ENCODE assay signal across 17 cellular contexts in genomic region chr1:41151846-41152245, GRCh38.
DNase-seq lines count a peak whose midpoint lies in the region; ATAC-seq and TF ChIP-seq lines count a peak whose summit lies in the region.
"Had no signal": no experiment of that assay in that cellular context is flagged by ENCODE, and none has a peak within 500 bp of the region (broad histone marks: within the 10 kb centered on the region; RNA-seq: fewer than 3 reads in every experiment).

No MANE protein-coding gene starts in this region.

- H3K9me3 ChIP-seq in left lung (no peaks in the 10 kb centered on the region), skeletal muscle tissue (ENCODE audit: control insufficient read depth in 3 of 3, low read length in 3 of 3) (no peaks in the 10 kb centered on the region)

- H3K36me3 ChIP-seq in brain microvascular endothelial cell (replicated peaks) (no peaks in the 10 kb centered on the region), left lung (peaks cover 0 to 10% of the 10 kb centered on the region in 2 donors), skeletal muscle tissue (ENCODE audit: control insufficient read depth in 3 of 3, insufficient read depth in 3 of 3, low read length in 3 of 3) (peaks cover 0 to 10% (median 2%) of the 10 kb centered on the region in 3 donors)
- H3K36me3 ChIP-seq: neural progenitor cell had no signal

- in situ Hi-C loops in brain microvascular endothelial cell (cut with HindIII; ENCODE audit: low pct_ligation_motif_present, low sequenced_read_pairs), result no loop called here

- no peak overlapping the region for H3K4me3 ChIP-seq in brain microvascular endothelial cell (ENCODE audit: low read depth, low read length)
- H3K4me3 ChIP-seq in left lung, result no peak overlapping the region
- no peak overlapping the region for H3K4me3 ChIP-seq in skeletal muscle tissue (ENCODE audit: low read length in 3 of 3)
- H3K4me3 ChIP-seq: GM12878, neural progenitor cell had no signal

- TF ChIP-seq CTCF in brain microvascular endothelial cell (IDR thresholded peaks at IDR 0.05; ENCODE audit: low read depth, low read length, missing control alignments) (no peak), left lung (IDR thresholded peaks at IDR 0.05) (no peak)

- DNase-seq in GM03348 (ENCODE audit: low spot score) (peak; percentile 21), brain microvascular endothelial cell (no peak), left lung (no peak), dermis blood vessel endothelial cell (no peak), NCI-H146 (lab: John Stamatoyannopoulos, UW) (no peak)
- DNase-seq: activated naive CD8-positive, alpha-beta T cell treated with anti-CD3 and anti-CD28 coated beads for 36 hours; C1 segment of cervical spinal cord; DND-41; effector CD4-positive, alpha-beta T cell; NCI-H1105; NCI-H2227 treated with DMSO at 0.1 percent for 48 hours had no signal

- H3K27me3 ChIP-seq in brain microvascular endothelial cell (replicated peaks) (no peaks in the 10 kb centered on the region), left lung (no peaks in the 10 kb centered on the region), skeletal muscle tissue (ENCODE audit: control insufficient read depth in 3 of 3, insufficient read depth in 3 of 3, low read length in 3 of 3) (no peaks in the 10 kb centered on the region)
- H3K27me3 ChIP-seq: neural progenitor cell had no signal

- intact Hi-C loops in left lung (cut with DNase I), result no loop called here

- no peak overlapping the region for H3K9ac ChIP-seq in skeletal muscle tissue (ENCODE audit: low read depth in 1 of 3, low read length in 3 of 3)
- H3K9ac ChIP-seq: neural progenitor cell had no signal

- H3K27ac ChIP-seq in brain microvascular endothelial cell (peak overlapping the region; percentile 92), left lung (peak overlapping the region in 1 of 2 donors; percentile 15), skeletal muscle tissue (ENCODE audit: low read depth, low read length) (peak overlapping the region; percentile 61)
- H3K27ac ChIP-seq: neural progenitor cell had no signal

- ATAC-seq in left lung (peak; percentile 16), GM18511 (IDR thresholded peaks at IDR 0.05; ENCODE audit: unreplicated experiment) (no peak), GM19324 (IDR thresholded peaks at IDR 0.05; ENCODE audit: low FRiP score, unreplicated experiment) (no peak)
- ATAC-seq: activated CD4-positive, CD25-positive, alpha-beta regulatory T cell treated with anti-CD3 and anti-CD28 coated beads, Interleukin-2, amount 50 U/mL, for 24 hours; GM12878 had no signal

- H3K4me1 ChIP-seq in left lung (peaks cover 7 to 8% of the 10 kb centered on the region in 2 donors), skeletal muscle tissue (ENCODE audit: control insufficient read depth in 3 of 3, insufficient read depth in 3 of 3, low read length in 3 of 3) (peaks cover 0 to 7% (median 0%) of the 10 kb centered on the region in 3 donors)
- H3K4me1 ChIP-seq: neural progenitor cell had no signal
